ENCODE assay signal across 13 cellular contexts in genomic region chr9:7237473-7238243, GRCh38.
A peak's percentile ranks its signal among the peaks of the same experiment; 100 is the strongest.
DNase-seq lines count a peak whose midpoint lies in the region; ATAC-seq and TF ChIP-seq lines count a peak whose summit lies in the region.
"Had no signal": no experiment of that assay in that cellular context is flagged by ENCODE, and none has a peak within 500 bp of the region (broad histone marks: within the 10 kb centered on the region; RNA-seq: fewer than 3 reads in every experiment).

No MANE protein-coding gene starts in this region.

- H3K4me2 ChIP-seq in MM.1S (ENCODE audit: low read depth, low read length) (peak overlapping the region; percentile 19), H9 (ENCODE audit: insufficient read depth, insufficient read length, low read length) (no peak overlapping the region)

- intact Hi-C loops in mucosa of descending colon (cut with DNase I, micrococcal nuclease), result no loop called here

- H3K27ac ChIP-seq in MM.1S (ENCODE audit: low read length), result peak overlapping the region; percentile 52
- H3K27ac ChIP-seq in VCaP, result peak overlapping the region; percentile 63
- H3K27ac ChIP-seq in H9 (ENCODE audit: insufficient read length, low read depth, low read length), result no peak overlapping the region
- H3K27ac ChIP-seq: 22Rv1, testis had no signal

- H4K91ac ChIP-seq in H9 (ENCODE audit: insufficient read length, low read depth, low read length), result no peak overlapping the region

- H2BK120ac ChIP-seq in H9 (ENCODE audit: low read depth, low read length, poor library complexity, severe bottlenecking), result no peak overlapping the region

- H3K4me1 ChIP-seq in MM.1S (ENCODE audit: low read length), result peaks cover 30% of the 10 kb centered on the region
- H3K4me1 ChIP-seq in mucosa of descending colon (ENCODE audit: low read depth), result no peaks in the 10 kb centered on the region
- H3K4me1 ChIP-seq in H9 (ENCODE audit: insufficient read depth, low read length), result peaks cover 10% of the 10 kb centered on the region; the same call in 1 of the 2 replicates
- H3K4me1 ChIP-seq: testis had no signal

- no peaks in the 10 kb centered on the region for H3K27me3 Mint-ChIP-seq in H9 (ENCODE audit: low read depth)

- H3K79me1 ChIP-seq in H9 (ENCODE audit: insufficient read depth, low read depth, low read length, poor library complexity, severe bottlenecking), result no peaks in the 10 kb centered on the region

- no peak overlapping the region for H2BK12ac ChIP-seq in H9 (ENCODE audit: insufficient read length, low read depth, low read length)

- H2BK15ac ChIP-seq in H9 (ENCODE audit: low read depth, low read length), result no peak overlapping the region

- H3K18ac ChIP-seq in H9 (ENCODE audit: insufficient read length, low read depth, low read length), result no peak overlapping the region

- peak; percentile 42 for ATAC-seq in mucosa of descending colon
- ATAC-seq in HG03521 (IDR thresholded peaks at IDR 0.05; ENCODE audit: unreplicated experiment), result no peak

- TF ChIP-seq CTCF in MM.1S (IDR thresholded peaks at IDR 0.05; ENCODE audit: low read length), result no peak
- TF ChIP-seq CTCF in VCaP (conservative IDR thresholded peaks at IDR 0.05), result no peak
- no peak for TF ChIP-seq CTCF in mucosa of descending colon (IDR thresholded peaks at IDR 0.05)
- TF ChIP-seq CTCF in H9 (conservative IDR thresholded peaks at IDR 0.05), result no peak

- no peak overlapping the region for H3K9ac ChIP-seq in MM.1S (ENCODE audit: low read length)
- no peak overlapping the region for H3K9ac ChIP-seq in H9 (ENCODE audit: extremely low read depth, insufficient read length, low read length)

- no peak overlapping the region for H3K23ac ChIP-seq in H9 (ENCODE audit: insufficient read length, low read depth, low read length)

- no peak overlapping the region for H3K14ac ChIP-seq in H9 (ENCODE audit: insufficient read depth, low read length)

- H3K9me3 Mint-ChIP-seq in H9, result peaks cover 3 to 5% of the 10 kb centered on the region in 2 experiments; a peak in 2 of 5 replicates

- no peaks in the 10 kb centered on the region for H3K36me3 ChIP-seq in MM.1S (replicated peaks; ENCODE audit: insufficient read depth, low read length)
- no peaks in the 10 kb centered on the region for H3K36me3 ChIP-seq in mucosa of descending colon (ENCODE audit: low read depth)

- no peaks in the 10 kb centered on the region for H3K79me2 ChIP-seq in MM.1S (ENCODE audit: low read length)
- no peaks in the 10 kb centered on the region for H3K79me2 ChIP-seq in H9 (ENCODE audit: insufficient read depth, low read length)

- no peak overlapping the region for H3K56ac ChIP-seq in H9 (ENCODE audit: insufficient read length, low read depth, low read length)

- H2AFZ ChIP-seq in MM.1S (ENCODE audit: low read length) (peak overlapping the region; percentile 31), H9 (ENCODE audit: low read length) (no peak overlapping the region)

- no peak overlapping the region for H3T11ph ChIP-seq in H9 (ENCODE audit: low read length)

- no peak overlapping the region for H2BK5ac ChIP-seq in H9 (ENCODE audit: insufficient read length, low read length)

- H3K4me3 Mint-ChIP-seq in H9, result no peak overlapping the region

- H3K4me3 ChIP-seq in MM.1S (ENCODE audit: low read length) (no peak overlapping the region), mucosa of descending colon (no peak overlapping the region)
- H3K4me3 ChIP-seq: GM12878, testis had no signal

- no peaks in the 10 kb centered on the region for H3K27me3 ChIP-seq in MM.1S (replicated peaks; ENCODE audit: insufficient read depth, low read length)
- no peaks in the 10 kb centered on the region for H3K27me3 ChIP-seq in H9 (ENCODE audit: insufficient read depth, low read length)
- H3K27me3 ChIP-seq: testis had no signal

- no peaks in the 10 kb centered on the region for H3K9me2 ChIP-seq in MM.1S (replicated peaks; ENCODE audit: insufficient read depth, low read length)

- H3K23me2 ChIP-seq in H9 (ENCODE audit: insufficient read length, low read depth, low read length, poor library complexity, severe bottlenecking), result no peaks in the 10 kb centered on the region

- H3K9me3 ChIP-seq in MM.1S (replicated peaks; ENCODE audit: insufficient read depth, low read length) (no peaks in the 10 kb centered on the region), mucosa of descending colon (no peaks in the 10 kb centered on the region), H9 (ENCODE audit: control insufficient read depth, low read depth, low read length) (no peaks in the 10 kb centered on the region)
- H3K9me3 ChIP-seq: testis had no signal

- peak; percentile 36 for DNase-seq in NCI-H1092 treated with DMSO at 0.1 percent for 48 hours (lab: John Stamatoyannopoulos, UW)
- DNase-seq in NCI-H1092 (lab: John Stamatoyannopoulos, UW), result no peak
- DNase-seq in MM.1S, result no peak
- DNase-seq in mucosa of descending colon, result no peak
- DNase-seq in H9, result no peak
- no peak for DNase-seq in D341Med (ENCODE audit: low spot score)
- DNase-seq: erythroblast, occipital lobe, testis had no signal

- no CpG with 5 or more reads among the region's 1 CpG for WGBS in H9 (ENCODE audit: extremely low coverage, insufficient read length, low lambda C conversion rate)

- no peak overlapping the region for H4K5ac ChIP-seq in H9 (ENCODE audit: insufficient read length, low read depth, low read length)

- peaks cover 0 to 5% (median 0%) of the 10 kb centered on the region in 3 experiments; a peak in 4 of 7 replicates for H3K36me3 Mint-ChIP-seq in H9 (ENCODE audit: insufficient read depth in 1 of 3, low read depth in 3 of 3)

- H3F3A ChIP-seq in MM.1S (ENCODE audit: insufficient read depth, low read length), result 0 out of 2 replicates have a peak, but pooled peaks cover 6% of the 10 kb centered on the region

- no peak overlapping the region for H3K4ac ChIP-seq in H9 (ENCODE audit: low read depth, low read length)

- H4K20me1 ChIP-seq in MM.1S (ENCODE audit: insufficient read depth, low read length) (no peaks in the 10 kb centered on the region), H9 (ENCODE audit: control insufficient read depth, insufficient read depth, insufficient read length) (no peaks in the 10 kb centered on the region)

- H3K4me1 Mint-ChIP-seq in H9, result peaks cover 61 to 75% of the 10 kb centered on the region in 2 experiments

- H4K8ac ChIP-seq in H9 (replicated peaks; ENCODE audit: insufficient read length, low read depth, low read length), result no peak overlapping the region

- H3K27ac Mint-ChIP-seq in H9, result no peak overlapping the region

- H2AK5ac ChIP-seq in H9 (ENCODE audit: insufficient read length, low read length), result no peak overlapping the region

- no peak overlapping the region for H2BK20ac ChIP-seq in H9 (ENCODE audit: low read depth, low read length, poor library complexity, severe bottlenecking)
